ENCODE assay signal across 8 cellular contexts in the genomic region with DNA sequence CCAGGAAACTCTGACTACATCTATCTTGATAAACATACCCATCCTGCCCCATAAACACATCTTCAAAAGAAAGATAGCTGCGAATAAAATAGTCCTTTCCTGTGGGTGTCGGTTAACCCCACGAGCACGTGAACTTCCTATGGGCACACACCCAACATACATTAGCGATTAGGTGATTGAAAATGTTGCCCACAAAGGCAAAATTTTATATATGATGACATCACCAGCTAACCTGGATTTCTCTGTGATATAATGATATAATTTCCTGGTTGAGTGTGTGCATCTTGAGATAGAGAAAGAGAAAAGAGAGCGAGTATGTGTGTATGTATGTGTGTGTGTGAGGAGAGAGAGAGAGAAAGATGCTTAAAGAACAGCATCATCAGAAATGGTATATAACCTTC.
DNase-seq lines count a peak whose midpoint lies in the region; ATAC-seq and TF ChIP-seq lines count a peak whose summit lies in the region.

No MANE protein-coding gene starts in this region.

- H3K36me3 Mint-ChIP-seq in activated naive CD8-positive, alpha-beta T cell treated with anti-CD3 and anti-CD28 coated beads, Interleukin-2, amount 50 U/mL, for 24 hours (ENCODE audit: low read depth): peaks cover 5% of the 10 kb centered on the region

- no peaks in the 10 kb centered on the region for H3K27me3 ChIP-seq in upper lobe of left lung

- H3K9me3 ChIP-seq in mesodermal cell (ENCODE audit: control insufficient read depth, low read length): no peaks in the 10 kb centered on the region
- H3K9me3 ChIP-seq in upper lobe of left lung: no peaks in the 10 kb centered on the region

- WGBS in mesodermal cell (ENCODE audit: insufficient coverage in 2 of 2), 2 experiments: 90 to 100% methylated on average over 1 to 6 of the region's 6 CpGs
- 2% methylated on average over 6 of the region's 6 CpGs for WGBS in upper lobe of left lung, 2 donors

- H3K4me3 Mint-ChIP-seq in activated naive CD8-positive, alpha-beta T cell treated with anti-CD3 and anti-CD28 coated beads, Interleukin-2, amount 50 U/mL, for 24 hours: no peak overlapping the region

- peak overlapping the region; percentile 41 for H3K27ac ChIP-seq in mesodermal cell (ENCODE audit: low read depth, low read length, severe bottlenecking)
- H3K27ac ChIP-seq in upper lobe of left lung: peak overlapping the region; percentile 73 to 91 (median 85)

- H3K4me3 ChIP-seq in mesodermal cell (ENCODE audit: extremely low read depth, insufficient read depth, low read length, poor library complexity, severe bottlenecking): peak overlapping the region; percentile 34
- peak overlapping the region in 3 of 4 donors; percentile 53 to 59 (median 59) for H3K4me3 ChIP-seq in upper lobe of left lung

- no peak for TF ChIP-seq CTCF in upper lobe of left lung (IDR thresholded peaks at IDR 0.05)

- no peak for TF ChIP-seq EP300 in upper lobe of left lung (IDR thresholded peaks at IDR 0.05)

- ATAC-seq in HG03095 (IDR thresholded peaks at IDR 0.05; ENCODE audit: unreplicated experiment) (peak; percentile 10), upper lobe of left lung (ENCODE audit: low FRiP score in 2 of 2) (no peak)
- ATAC-seq in activated naive CD8-positive, alpha-beta T cell treated with anti-CD3 and anti-CD28 coated beads, Interleukin-2, amount 50 U/mL, for 24 hours: peak; percentile 18

- no peaks in the 10 kb centered on the region for H3K36me3 ChIP-seq in mesodermal cell (ENCODE audit: control insufficient read depth, insufficient read depth, low read length)
- no peaks in the 10 kb centered on the region for H3K36me3 ChIP-seq in upper lobe of left lung

- H3K4me1 ChIP-seq in mesodermal cell (ENCODE audit: control insufficient read depth, insufficient read depth, low read length, poor library complexity, severe bottlenecking) (peaks cover 12% of the 10 kb centered on the region), upper lobe of left lung (peaks cover 20 to 35% (median 28%) of the 10 kb centered on the region in 4 donors)

- DNase-seq in NCI-H1417 (lab: John Stamatoyannopoulos, UW): peak in 2 of 3 experiments; percentile 67 to 88
- no peak for DNase-seq in NCI-H1417 treated with DMSO at 0.1 percent for 48 hours (lab: John Stamatoyannopoulos, UW)
- DNase-seq in SHP77 (lab: John Stamatoyannopoulos, UW): peak; percentile 34 to 69
- peak; percentile 36 for DNase-seq in activated naive CD8-positive, alpha-beta T cell treated with anti-CD3 and anti-CD28 coated beads, Interleukin-2, amount 50 U/mL, for 24 hours
- no peak for DNase-seq in upper lobe of left lung
- DNase-seq in GM19238 (ENCODE audit: insufficient read length, low spot score): no peak

- H3K27me3 Mint-ChIP-seq in activated naive CD8-positive, alpha-beta T cell treated with anti-CD3 and anti-CD28 coated beads, Interleukin-2, amount 50 U/mL, for 24 hours: no peaks in the 10 kb centered on the region

- no peaks in the 10 kb centered on the region for H3K9me3 Mint-ChIP-seq in activated naive CD8-positive, alpha-beta T cell treated with anti-CD3 and anti-CD28 coated beads, Interleukin-2, amount 50 U/mL, for 24 hours

- peaks cover 39% of the 10 kb centered on the region for H3K4me1 Mint-ChIP-seq in activated naive CD8-positive, alpha-beta T cell treated with anti-CD3 and anti-CD28 coated beads, Interleukin-2, amount 50 U/mL, for 24 hours

- H3K27ac Mint-ChIP-seq in activated naive CD8-positive, alpha-beta T cell treated with anti-CD3 and anti-CD28 coated beads, Interleukin-2, amount 50 U/mL, for 24 hours: no peak overlapping the region

- no peak for TF ChIP-seq POLR2A in upper lobe of left lung (IDR thresholded peaks at IDR 0.05)

Comparison
In these comparisons a context has a peak if more than half of its experiments do, and no peak if none do; other contexts are left out.
1. DNase-seq: peak in NCI-H1417 (2 of 3), SHP77 (2 of 2) and activated naive CD8-positive, alpha-beta T cell treated with anti-CD3 and anti-CD28 coated beads, Interleukin-2, amount 50 U/mL, for 24 hours (single experiment); none in NCI-H1417 treated with DMSO at 0.1 percent for 48 hours (single experiment), upper lobe of left lung (0 of 2) and GM19238 (single experiment).
2. ATAC-seq: peak in HG03095 (single experiment) and activated naive CD8-positive, alpha-beta T cell treated with anti-CD3 and anti-CD28 coated beads, Interleukin-2, amount 50 U/mL, for 24 hours (single experiment); none in upper lobe of left lung (0 of 2).